8 cellular contexts compared by ENCODE assay signal in the genomic region with DNA sequence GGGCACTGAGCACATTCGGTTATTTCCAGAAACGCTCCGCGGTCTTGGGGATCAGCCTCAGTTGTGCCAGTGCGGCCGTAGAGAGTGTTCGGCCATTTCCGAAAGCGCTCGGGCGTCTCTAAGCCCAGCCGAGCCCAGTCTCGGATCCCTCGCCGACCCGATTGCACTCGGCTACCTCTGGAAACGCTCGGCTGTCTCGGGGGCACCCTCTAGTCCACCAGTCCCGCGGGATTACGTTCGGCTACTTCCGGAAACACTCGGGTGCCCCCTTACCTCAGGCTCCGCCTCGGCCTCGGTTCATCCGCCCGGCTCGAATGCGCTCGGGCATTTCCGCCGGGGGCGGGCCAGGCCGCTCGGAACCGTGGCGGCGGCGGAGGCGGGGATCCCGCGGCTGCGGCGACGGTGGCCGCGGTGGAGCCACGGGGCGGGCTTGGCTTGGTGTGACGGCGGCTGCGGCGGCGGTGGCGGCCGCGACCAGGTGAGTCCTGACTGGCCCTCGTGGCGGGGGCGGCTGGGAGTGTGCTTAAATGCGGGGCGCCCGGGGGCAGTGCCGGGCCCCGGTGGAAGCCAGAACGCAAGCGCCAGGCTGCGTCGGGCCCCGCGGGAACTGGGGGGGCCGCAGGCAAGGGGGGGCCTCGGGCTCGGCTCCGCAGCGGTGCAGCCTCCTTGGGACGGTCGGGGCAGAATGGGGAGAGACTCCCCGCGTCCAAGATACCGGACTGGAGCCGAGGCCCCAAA. TPM values are rescaled to one million over a fixed set of nuclear protein-coding genes. Genes with fewer than 3 reads are reported as not detected.
DNase-seq lines count a peak whose midpoint lies in the region; ATAC-seq and TF ChIP-seq lines count a peak whose summit lies in the region.

PIK3R2 (plus strand) TSS at position 347 of the 738 bp plus-strand sequence. CDS start 2,717 bp downstream, outside the sequence.

- intact Hi-C loops in T-helper 2 cell treated with Interferon-gamma antibody and Interleukin-4, amounts not matched to agents 100 ng/mL and 5 ng/mL, for 36 hours (cut with micrococcal nuclease): loop anchor here (1.0 to 5.0 kb wide), 5 partner anchors 8 to 146 kb away; partner anchors contain the start of gene ARRDC2
- intact Hi-C loops in left ventricle myocardium inferior (cut with micrococcal nuclease) (no loop called here), posterior vena cava (cut with DNase I) (no loop called here), upper lobe of right lung (cut with DNase I) (no loop called here)

- peak within 1 kb of the TSS; percentile 95 for H3K4me3 ChIP-seq in left ventricle myocardium inferior
- H3K4me3 ChIP-seq in upper lobe of right lung: peak within 1 kb of the TSS; percentile 81

- DNase-seq in NCI-H1930 (lab: John Stamatoyannopoulos, UW) (peak; percentile 96 to 98), left ventricle myocardium inferior (peak; percentile 100), posterior vena cava (ENCODE audit: low spot score) (peak; percentile 100), upper lobe of right lung (peak; percentile 99)

- H3K27me3 ChIP-seq in left ventricle myocardium inferior (ENCODE audit: low read depth): no peaks in the 10 kb centered on the region
- no peaks in the 10 kb centered on the region for H3K27me3 ChIP-seq in upper lobe of right lung

- H3K27ac ChIP-seq in angular gyrus (ENCODE audit: low read depth, low read length): peak within 1 kb of the TSS; percentile 88
- peak within 1 kb of the TSS; percentile 99 for H3K27ac ChIP-seq in left ventricle myocardium inferior (replicated peaks)
- H3K27ac ChIP-seq in upper lobe of right lung: peak within 1 kb of the TSS; percentile 96

- H3K9me3 ChIP-seq in left ventricle myocardium inferior (replicated peaks): no peaks in the 10 kb centered on the region
- H3K9me3 ChIP-seq in upper lobe of right lung: no peaks in the 10 kb centered on the region

- TF ChIP-seq CTCF in left ventricle myocardium inferior (IDR thresholded peaks at IDR 0.05; ENCODE audit: borderline replicate concordance): no peak
- TF ChIP-seq CTCF in upper lobe of right lung (IDR thresholded peaks at IDR 0.05): no peak

- H3K36me3 ChIP-seq in left ventricle myocardium inferior: peaks cover 11% of the 10 kb centered on the region
- no peaks in the 10 kb centered on the region for H3K36me3 ChIP-seq in upper lobe of right lung

- H3K4me1 ChIP-seq in left ventricle myocardium inferior: peaks cover 60% of the 10 kb centered on the region
- peaks cover 42% of the 10 kb centered on the region for H3K4me1 ChIP-seq in upper lobe of right lung

- ATAC-seq in GM18502 (IDR thresholded peaks at IDR 0.05; ENCODE audit: poor library complexity, unreplicated experiment): peak; percentile 78
- ATAC-seq in HG02973 (IDR thresholded peaks at IDR 0.05; ENCODE audit: unreplicated experiment): peak; percentile 71
- peak; percentile 92 for ATAC-seq in upper lobe of right lung

RNA-seq across cellular contexts. Expression of gene PIK3R2, which starts in this region (rescaled TPM):
- total RNA-seq in T-helper 2 cell treated with Interferon-gamma antibody and Interleukin-4, amounts not matched to agents 100 ng/mL and 5 ng/mL, for 36 hours: 13.9 and 16.6 TPM in 2 replicates
- total RNA-seq in left ventricle myocardium inferior: 28.0 TPM
- 10 to 100 TPM; 11.5 to 13.0 TPM for total RNA-seq in posterior vena cava
- 24.2 TPM for total RNA-seq in upper lobe of right lung

Comparison
In these comparisons a context has a peak if more than half of its experiments do, and no peak if none do; other contexts are left out.
1. Peak in every context shown above with its lines: DNase-seq, ATAC-seq, H3K4me3 ChIP-seq and H3K27ac ChIP-seq.